17 cellular contexts compared by ENCODE assay signal in genomic region chr9:82808478-82808877, GRCh38.
DNase-seq lines count a peak whose midpoint lies in the region; ATAC-seq and TF ChIP-seq lines count a peak whose summit lies in the region.
"Had no signal": no experiment of that assay in that cellular context is flagged by ENCODE, and none has a peak within 500 bp of the region (broad histone marks: within the 10 kb centered on the region; RNA-seq: fewer than 3 reads in every experiment).

No MANE protein-coding gene starts in this region.

- no peak overlapping the region for H3K4me3 Mint-ChIP-seq in endodermal cell
- H3K4me3 Mint-ChIP-seq: CD14-positive monocyte; CD8-positive, alpha-beta memory T cell had no signal

- no peak overlapping the region for H4K91ac ChIP-seq in mesenchymal stem cell (ENCODE audit: low read length)

- H3K27ac ChIP-seq in HUES6 (ENCODE audit: low read depth, low read length) = peak overlapping the region; percentile 27
- H3K27ac ChIP-seq in endodermal cell (ENCODE audit: low read depth, low read length) = no peak overlapping the region
- H3K27ac ChIP-seq in mesenchymal stem cell (ENCODE audit: low read length, poor library complexity, severe bottlenecking) = no peak overlapping the region
- H3K27ac ChIP-seq in mammary epithelial cell (ENCODE audit: insufficient read depth, low read depth, low read length) = no peak overlapping the region
- H3K27ac ChIP-seq in effector memory CD4-positive, alpha-beta T cell (ENCODE audit: insufficient read depth, low read length, poor library complexity, severe bottlenecking) = no peak overlapping the region
- H3K27ac ChIP-seq: A549 had no signal

- peak overlapping the region; percentile 15 for H3K27ac Mint-ChIP-seq in endodermal cell
- H3K27ac Mint-ChIP-seq: CD14-positive monocyte; CD8-positive, alpha-beta memory T cell had no signal

- H3K36me3 ChIP-seq in HUES6 (ENCODE audit: control insufficient read depth, insufficient read depth, low read length) = peaks cover 27% of the 10 kb centered on the region
- no peaks in the 10 kb centered on the region for H3K36me3 ChIP-seq in endodermal cell (ENCODE audit: control insufficient read depth, insufficient read depth, low read length)
- H3K36me3 ChIP-seq in mesenchymal stem cell (ENCODE audit: control insufficient read depth in 1 of 2, insufficient read depth in 2 of 2, low read depth in 1 of 2, low read length in 2 of 2) = no peaks in the 10 kb centered on the region
- no peaks in the 10 kb centered on the region for H3K36me3 ChIP-seq in mammary epithelial cell (ENCODE audit: insufficient read depth, low read length)
- H3K36me3 ChIP-seq in effector memory CD4-positive, alpha-beta T cell (ENCODE audit: control insufficient read depth, insufficient read depth, low read length) = no peaks in the 10 kb centered on the region
- H3K36me3 ChIP-seq: BE2C had no signal

- no peak overlapping the region for H2BK120ac ChIP-seq in mesenchymal stem cell (ENCODE audit: low read depth, low read length)

- dilution Hi-C loops in mammary epithelial cell (cut with HindIII; ENCODE audit: low sequenced_read_pairs) = no loop called here

- DNase-seq in endodermal cell (peak; percentile 50), mesenchymal stem cell (no peak), mammary epithelial cell (no peak)
- DNase-seq in effector memory CD4-positive, alpha-beta T cell = no peak
- DNase-seq: BE2C; Caco-2; CD8-positive, alpha-beta memory T cell; DND-41; GF-D8; H7; IMR-90; KBM-7 had no signal

- H2AFZ ChIP-seq in mesenchymal stem cell (ENCODE audit: low read depth, low read length) (no peak overlapping the region), mammary epithelial cell (ENCODE audit: low read depth, low read length) (no peak overlapping the region)

- H3K4me1 Mint-ChIP-seq in endodermal cell = peaks cover 15% of the 10 kb centered on the region
- H3K4me1 Mint-ChIP-seq: CD14-positive monocyte; CD8-positive, alpha-beta memory T cell had no signal

- no peak overlapping the region for H2BK12ac ChIP-seq in mesenchymal stem cell (ENCODE audit: low read length in 2 of 2)

- in situ Hi-C loops in mammary epithelial cell (cut with MboI; ENCODE audit: low sequenced_read_pairs in 2 of 2) = no loop called here

- H2AK5ac ChIP-seq in mesenchymal stem cell (ENCODE audit: low read length, severe bottlenecking) = no peak overlapping the region

- H3K4ac ChIP-seq in mesenchymal stem cell (ENCODE audit: low read depth in 1 of 2, low read length in 2 of 2) = no peak overlapping the region

- peaks cover 7% of the 10 kb centered on the region for H3K36me3 Mint-ChIP-seq in endodermal cell (ENCODE audit: low read depth)
- H3K36me3 Mint-ChIP-seq: CD14-positive monocyte; CD8-positive, alpha-beta memory T cell had no signal

- H3K4me1 ChIP-seq in HUES6 (ENCODE audit: control insufficient read depth, insufficient read depth, low read length) (peaks cover 44% of the 10 kb centered on the region), endodermal cell (ENCODE audit: control insufficient read depth, insufficient read depth, low read length) (peaks cover 3% of the 10 kb centered on the region), mesenchymal stem cell (ENCODE audit: control insufficient read depth, insufficient read depth, low read depth, low read length) (no peaks in the 10 kb centered on the region), mammary epithelial cell (ENCODE audit: insufficient read depth, low read length) (peaks cover 10% of the 10 kb centered on the region)
- H3K4me1 ChIP-seq in effector memory CD4-positive, alpha-beta T cell (ENCODE audit: control insufficient read depth, insufficient read depth, low read length, poor library complexity, severe bottlenecking) = no peaks in the 10 kb centered on the region
- H3K4me1 ChIP-seq: BE2C, Caco-2 had no signal

- H3K18ac ChIP-seq in mesenchymal stem cell (ENCODE audit: low read depth in 1 of 2, low read length in 2 of 2) = peak overlapping the region in 1 of 2 experiments; percentile 21

- TF ChIP-seq CTCF in endodermal cell (conservative IDR thresholded peaks at IDR 0.05) (no peak), mammary epithelial cell (conservative IDR thresholded peaks at IDR 0.05 in 1 of 2, IDR thresholded peaks at IDR 0.05 in 1 of 2; ENCODE audit: extremely low read depth in 1 of 2, insufficient read depth in 1 of 2, low read depth in 1 of 2, low read length in 2 of 2) (no peak)

- H3K79me2 ChIP-seq in mammary epithelial cell (ENCODE audit: insufficient read depth, low read length) = no peaks in the 10 kb centered on the region

- intact Hi-C loops in mammary epithelial cell (cut with micrococcal nuclease) = no loop called here

- peaks cover 3% of the 10 kb centered on the region for H3K9me3 Mint-ChIP-seq in endodermal cell

- H4K8ac ChIP-seq in mesenchymal stem cell (ENCODE audit: low read length) = no peak overlapping the region

- no peaks in the 10 kb centered on the region for H3K79me1 ChIP-seq in mesenchymal stem cell (replicated peaks; ENCODE audit: low read length, poor library complexity, severe bottlenecking)

- H3K27me3 ChIP-seq in HUES6 (ENCODE audit: control insufficient read depth, insufficient read depth, low read length) (no peaks in the 10 kb centered on the region), endodermal cell (ENCODE audit: control insufficient read depth, insufficient read depth, low read length, poor library complexity, severe bottlenecking) (no peaks in the 10 kb centered on the region), mesenchymal stem cell (ENCODE audit: control insufficient read depth in 1 of 2, insufficient read depth in 1 of 2, low read length in 2 of 2) (no peaks in the 10 kb centered on the region), mammary epithelial cell (ENCODE audit: insufficient read depth, low read length) (no peaks in the 10 kb centered on the region)
- H3K27me3 ChIP-seq in effector memory CD4-positive, alpha-beta T cell (replicated peaks; ENCODE audit: control insufficient read depth, insufficient read depth, low read length, poor library complexity, severe bottlenecking) = no peaks in the 10 kb centered on the region
- H3K27me3 ChIP-seq: BE2C had no signal

- CTCF ChIA-PET in mammary epithelial cell (lab: Charles Lee; ENCODE audit: low non-redundant PET) = no interaction called here

- peak overlapping the region in 1 of 2 experiments; percentile 74 for H3K14ac ChIP-seq in mesenchymal stem cell (ENCODE audit: low read length in 2 of 2)

- no peak overlapping the region for H3K23ac ChIP-seq in mesenchymal stem cell (ENCODE audit: low read length in 2 of 2)

- H3K9me3 ChIP-seq in HUES6 (ENCODE audit: control insufficient read depth, insufficient read depth, low read depth, low read length) = peaks cover 11% of the 10 kb centered on the region; the same call in 1 of the 2 replicates
- peaks cover 7% of the 10 kb centered on the region for H3K9me3 ChIP-seq in endodermal cell (ENCODE audit: control insufficient read depth, low read length)
- H3K9me3 ChIP-seq in mesenchymal stem cell (ENCODE audit: control insufficient read depth, low read length) = peaks cover 3% of the 10 kb centered on the region
- H3K9me3 ChIP-seq in mammary epithelial cell (replicated peaks; ENCODE audit: insufficient read depth, low read length) = no peaks in the 10 kb centered on the region
- H3K9me3 ChIP-seq in effector memory CD4-positive, alpha-beta T cell (ENCODE audit: control insufficient read depth, low read length) = no peaks in the 10 kb centered on the region
- H3K9me3 ChIP-seq: A549, BE2C, Caco-2 had no signal

- peak overlapping the region; percentile 18 for H3K9ac ChIP-seq in HUES6 (ENCODE audit: low read length)
- no peak overlapping the region for H3K9ac ChIP-seq in endodermal cell (ENCODE audit: extremely low read depth, low read length, poor library complexity, severe bottlenecking)
- H3K9ac ChIP-seq in mesenchymal stem cell (ENCODE audit: low read length) = no peak overlapping the region
- H3K9ac ChIP-seq in mammary epithelial cell (ENCODE audit: insufficient read depth, low read length) = no peak overlapping the region

- no peaks in the 10 kb centered on the region for H3K27me3 Mint-ChIP-seq in endodermal cell (ENCODE audit: insufficient read depth)
- H3K27me3 Mint-ChIP-seq: CD8-positive, alpha-beta memory T cell had no signal

- H2BK15ac ChIP-seq in mesenchymal stem cell (ENCODE audit: low read depth, poor library complexity, severe bottlenecking) = peak overlapping the region; percentile 23

- H3K4me2 ChIP-seq in mesenchymal stem cell (ENCODE audit: low read length, poor library complexity, severe bottlenecking) (no peak overlapping the region), mammary epithelial cell (ENCODE audit: insufficient read depth, low read depth, low read length) (no peak overlapping the region)
- H3K4me2 ChIP-seq: A549 had no signal

- no peak for ATAC-seq in HG03439 (IDR thresholded peaks at IDR 0.05; ENCODE audit: unreplicated experiment)
- ATAC-seq in HG03025 (IDR thresholded peaks at IDR 0.05; ENCODE audit: low FRiP score, unreplicated experiment) = no peak

- H2BK5ac ChIP-seq in mesenchymal stem cell (ENCODE audit: low read depth, low read length, poor library complexity, severe bottlenecking) = no peak overlapping the region

- WGBS in endodermal cell (ENCODE audit: insufficient coverage in 1 of 2, insufficient read length in 1 of 2), 2 experiments = 93% methylated on average over 2 of the region's 2 CpGs; no CpG with 5 or more reads in 1 of the 2 experiments
- WGBS in mesenchymal stem cell = 94% methylated on average over 2 of the region's 2 CpGs
- WGBS in mammary epithelial cell (ENCODE audit: low coverage, missing lambda C conversion rate) = 100% methylated on average over 2 of the region's 2 CpGs

- H4K20me1 ChIP-seq in mammary epithelial cell (ENCODE audit: insufficient read depth, low read length) = no peaks in the 10 kb centered on the region

- no peak overlapping the region for H3K4me3 ChIP-seq in HUES6 (ENCODE audit: low read depth, low read length)
- H3K4me3 ChIP-seq in endodermal cell (ENCODE audit: low read length) = no peak overlapping the region
- H3K4me3 ChIP-seq in mesenchymal stem cell (ENCODE audit: insufficient read depth in 1 of 2, low read depth in 1 of 2, low read length in 2 of 2) = no peak overlapping the region
- no peak overlapping the region for H3K4me3 ChIP-seq in mammary epithelial cell (replicated peaks in 1 of 3; ENCODE audit: insufficient read depth in 1 of 3, low read depth in 2 of 3, low read length in 3 of 3)
- no peak overlapping the region for H3K4me3 ChIP-seq in effector memory CD4-positive, alpha-beta T cell (ENCODE audit: insufficient read depth, low read depth, low read length, poor library complexity, severe bottlenecking)
- H3K4me3 ChIP-seq: A549 had no signal

- no TSS peak for BruUV-seq in mammary epithelial cell (replicated peaks; lab: Mats Ljungman, UMichigan)
